Comparison of ENCODE assay signal across 16 cellular contexts in the genomic region with DNA sequence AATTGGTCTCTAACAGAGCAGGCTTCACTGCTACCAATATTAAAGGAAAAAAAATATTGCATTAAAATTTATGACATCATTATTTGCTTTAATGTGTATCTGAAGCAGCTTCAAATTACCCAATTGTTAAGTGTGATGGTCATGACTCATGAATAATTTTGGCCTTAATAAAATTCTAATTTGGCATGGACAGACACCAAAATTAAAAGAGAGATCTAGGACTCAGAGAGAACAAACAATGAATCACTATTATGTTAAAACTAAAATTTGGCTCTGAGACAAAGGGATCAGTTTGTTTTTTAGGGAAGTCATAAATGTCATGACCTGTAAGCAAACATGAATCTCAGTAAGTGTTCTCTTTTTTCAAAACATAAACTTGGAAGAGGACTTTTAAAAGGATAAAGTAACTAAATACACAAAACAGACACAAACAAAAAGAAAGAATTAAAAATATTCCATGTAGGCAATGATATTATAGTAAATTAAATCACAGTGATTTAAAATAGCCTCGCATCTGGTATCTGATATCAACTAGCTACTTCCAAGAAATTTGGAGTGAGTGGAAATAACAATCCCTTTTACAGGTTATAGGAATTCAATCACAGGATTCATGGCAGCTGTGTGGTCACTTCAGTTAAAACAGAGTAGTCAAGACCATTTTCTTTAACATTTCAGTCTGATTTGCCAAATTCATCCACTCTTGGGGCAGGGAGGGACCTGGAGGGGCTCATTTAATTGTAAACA. TPM values are rescaled to one million over a fixed set of nuclear protein-coding genes. Genes with fewer than 3 reads are reported as not detected.
A peak's percentile ranks its signal among the peaks of the same experiment; 100 is the strongest.
DNase-seq lines count a peak whose midpoint lies in the region; ATAC-seq, FAIRE-seq and TF ChIP-seq lines count a peak whose summit lies in the region.
"Had no signal": no experiment of that assay in that cellular context is flagged by ENCODE, and none has a peak within 500 bp of the region (broad histone marks: within the 10 kb centered on the region; RNA-seq: fewer than 3 reads in every experiment).

No MANE protein-coding gene starts in this region.

- H3K9me3 Mint-ChIP-seq in Caco-2 (ENCODE audit: unreplicated experiment), result no peaks in the 10 kb centered on the region
- H3K9me3 Mint-ChIP-seq: T-helper 2 cell treated with Interferon-gamma antibody and Interleukin-4, amounts not matched to agents 5 μg/mL and 100 μg/mL, for 36 hours had no signal

- BruUV-seq in Caco-2 (replicated peaks; lab: Mats Ljungman, UMichigan), result no TSS peak

- H3K36me3 ChIP-seq in ACC112 (ENCODE audit: insufficient read depth, low read length) (no peaks in the 10 kb centered on the region), bronchial epithelial cell (ENCODE audit: control insufficient read depth, insufficient read depth, low read length) (no peaks in the 10 kb centered on the region), liver (ENCODE audit: control insufficient read depth in 4 of 4, insufficient read depth in 3 of 4, low read depth in 1 of 4, low read length in 3 of 4) (no peaks in the 10 kb centered on the region), Caco-2 (ENCODE audit: control insufficient read depth, insufficient read depth, low read length) (no peaks in the 10 kb centered on the region)

- no peaks in the 10 kb centered on the region for H3K27me3 ChIP-seq in ACC112 (ENCODE audit: insufficient read depth, low read length)
- H3K27me3 ChIP-seq in bronchial epithelial cell (ENCODE audit: control insufficient read depth, insufficient read depth, low read length), result no peaks in the 10 kb centered on the region
- peaks cover 0 to 5% (median 0%) of the 10 kb centered on the region in 4 donors for H3K27me3 ChIP-seq in liver (ENCODE audit: control insufficient read depth in 4 of 4, insufficient read depth in 4 of 4, low read length in 3 of 4)
- no peaks in the 10 kb centered on the region for H3K27me3 ChIP-seq in Caco-2 (replicated peaks; ENCODE audit: control insufficient read depth, insufficient read depth, low read length)

- WGBS in liver, result 66% methylated on average over 1 of the region's 1 CpG

- intact Hi-C loops in Caco-2 (cut with micrococcal nuclease; ENCODE audit: unreplicated experiment), result no loop called here

- H3K4me1 ChIP-seq in ACC112 (ENCODE audit: control insufficient read depth, insufficient read depth, low read length, unreplicated experiment) (peaks cover 56% of the 10 kb centered on the region), liver (ENCODE audit: control insufficient read depth in 4 of 4, insufficient read depth in 4 of 4, low read length in 3 of 4) (no peaks in the 10 kb centered on the region), Caco-2 (no peaks in the 10 kb centered on the region)

- CTCF ChIA-PET in Caco-2 (lab: Charles Lee), result no interaction called here

- no peaks in the 10 kb centered on the region for H3K4me1 Mint-ChIP-seq in Caco-2 (ENCODE audit: low read depth, unreplicated experiment)
- H3K4me1 Mint-ChIP-seq: stimulated activated effector memory CD8-positive, alpha-beta T cell treated with anti-CD3 and anti-CD28 coated beads, Interleukin-12 subunit alpha, Interleukin-12 subunit beta, amount 100 ng/mL, for 72 hours had no signal

- H3K79me2 ChIP-seq in ACC112 (ENCODE audit: control insufficient read depth, insufficient read depth, low read length, unreplicated experiment), result peaks cover 94% of the 10 kb centered on the region

- no peak overlapping the region for H3K27ac Mint-ChIP-seq in Caco-2 (ENCODE audit: unreplicated experiment)
- H3K27ac Mint-ChIP-seq: stimulated activated effector memory CD8-positive, alpha-beta T cell treated with anti-CD3 and anti-CD28 coated beads, Interleukin-12 subunit alpha, Interleukin-12 subunit beta, amount 100 ng/mL, for 72 hours; T-helper 2 cell treated with Interferon-gamma antibody and Interleukin-4, amounts not matched to agents 5 μg/mL and 100 μg/mL, for 36 hours had no signal

- H3K9me3 ChIP-seq in liver (ENCODE audit: control insufficient read depth in 4 of 4, low read length in 3 of 4) (no peaks in the 10 kb centered on the region), Caco-2 (no peaks in the 10 kb centered on the region)

- FAIRE-seq in bronchial epithelial cell (lab: Jason Lieb, UNC), result no peak
- FAIRE-seq: colon had no signal

- POLR2A ChIA-PET in Caco-2 (lab: Charles Lee), result no interaction called here

- no peak for TF ChIP-seq RAD21 in liver (IDR thresholded peaks at IDR 0.05)

- H2AFZ ChIP-seq in ACC112 (ENCODE audit: low read length, unreplicated experiment), result no peak overlapping the region

- peak overlapping the region; percentile 52 for H3K4me3 ChIP-seq in ACC112 (ENCODE audit: low read depth, low read length)
- no peak overlapping the region for H3K4me3 ChIP-seq in bronchial epithelial cell (ENCODE audit: low read depth, low read length)
- H3K4me3 ChIP-seq in liver (ENCODE audit: low read depth in 1 of 3, low read length in 3 of 3), result no peak overlapping the region
- H3K4me3 ChIP-seq in Caco-2 (ENCODE audit: low read depth, low read length), result no peak overlapping the region

- DNase-seq in LoVo (ENCODE audit: low spot score) (peak; percentile 11), bronchial epithelial cell (ENCODE audit: low read depth) (peak; percentile 94), SW 1271 (lab: John Stamatoyannopoulos, UW) (no peak), Caco-2 (no peak)
- DNase-seq: activated CD4-positive, alpha-beta T cell treated with anti-CD3 and anti-CD28 coated beads, Interleukin-2, amount 50 U/mL, for 48 hours; activated naive CD4-positive, alpha-beta T cell treated with anti-CD3 and anti-CD28 coated beads, Interleukin-2, amount 50 U/mL, for 16 hours; DND-41; KBM-7; posterior cingulate gyrus had no signal

- no peaks in the 10 kb centered on the region for H3K27me3 Mint-ChIP-seq in Caco-2 (ENCODE audit: insufficient read depth, unreplicated experiment)

- H3K9ac ChIP-seq in liver (ENCODE audit: low read depth in 1 of 2, low read length in 2 of 2), result no peak overlapping the region

- H3K27ac ChIP-seq in ACC112 (ENCODE audit: low read depth, low read length) (peak overlapping the region; percentile 87), liver (ENCODE audit: low read depth in 1 of 2, low read length in 2 of 2) (no peak overlapping the region)

- no peaks in the 10 kb centered on the region for H3K36me3 Mint-ChIP-seq in Caco-2 (ENCODE audit: insufficient read depth, unreplicated experiment)
- H3K36me3 Mint-ChIP-seq: stimulated activated effector memory CD8-positive, alpha-beta T cell treated with anti-CD3 and anti-CD28 coated beads, Interleukin-12 subunit alpha, Interleukin-12 subunit beta, amount 100 ng/mL, for 72 hours had no signal

- no peak overlapping the region for H3K4me3 Mint-ChIP-seq in Caco-2 (ENCODE audit: unreplicated experiment)
- H3K4me3 Mint-ChIP-seq: stimulated activated effector memory CD8-positive, alpha-beta T cell treated with anti-CD3 and anti-CD28 coated beads, Interleukin-12 subunit alpha, Interleukin-12 subunit beta, amount 100 ng/mL, for 72 hours; T-helper 2 cell treated with Interferon-gamma antibody and Interleukin-4, amounts not matched to agents 5 μg/mL and 100 μg/mL, for 36 hours had no signal

- TF ChIP-seq CTCF in bronchial epithelial cell (IDR thresholded peaks at IDR 0.05; ENCODE audit: insufficient read depth, low read length, severe bottlenecking), result no peak
- TF ChIP-seq CTCF in liver (IDR thresholded peaks at IDR 0.05; ENCODE audit: low read depth, low read length, missing input control), result no peak
- TF ChIP-seq CTCF in Caco-2 (IDR thresholded peaks at IDR 0.05; ENCODE audit: insufficient read depth in 1 of 2, low read depth in 1 of 2, low read length in 1 of 2, severe bottlenecking in 1 of 2, unreplicated experiment in 1 of 2), result no peak

- ATAC-seq in GM18519 (IDR thresholded peaks at IDR 0.05; ENCODE audit: low FRiP score, unreplicated experiment) (no peak), HG02610 (IDR thresholded peaks at IDR 0.05; ENCODE audit: unreplicated experiment) (no peak)
- ATAC-seq: stimulated activated effector memory CD8-positive, alpha-beta T cell treated with anti-CD3 and anti-CD28 coated beads, Interleukin-12 subunit alpha, Interleukin-12 subunit beta, amount 100 ng/mL, for 72 hours had no signal

TF ChIP-seq in liver, 16 proteins besides CTCF, POLR2A, EP300 and RAD21:
- peak; percentile 27 for TF ChIP-seq NR2F2 (IDR thresholded peaks at IDR 0.05)
- no peak for TF ChIP-seq HNF4A (conservative IDR thresholded peaks at IDR 0.05)

RNA-seq across cellular contexts. Expression of a gene that starts 11.6 kb away (rescaled TPM):
- total RNA-seq in bronchial epithelial cell, result 7.2 and 8.7 TPM in 2 replicates
- 1 to 10 TPM in 1 of 2 donors, under 1 TPM in 1; 0.65 to 1.3 TPM for total RNA-seq in liver
- polyA plus RNA-seq in liver, result 1 to 10 TPM in 1 of 2 donors, under 1 TPM in 1; 0.32 to 1.8 TPM
- not detected in 2 replicates for total RNA-seq in Caco-2 (2022)

Comparison
In these comparisons a context has a peak if more than half of its experiments do, and no peak if none do; other contexts are left out.
1. DNase-seq: peak in LoVo (single experiment) and bronchial epithelial cell (single experiment); none in SW 1271 (0 of 2) and Caco-2 (0 of 2).